25 cellular contexts compared by ENCODE assay signal in genomic region chr22:47017245-47017644, GRCh38.
"Had no signal": no experiment of that assay in that cellular context is flagged by ENCODE, and none has a peak within 500 bp of the region (broad histone marks: within the 10 kb centered on the region; RNA-seq: fewer than 3 reads in every experiment).

No MANE protein-coding gene starts in this region.

- H3K27me3 ChIP-seq: esophagus squamous epithelium, heart right ventricle, left lung, neural progenitor cell, ovary, right lobe of liver, tibial nerve, upper lobe of left lung, uterus had no signal

- H3K36me3 ChIP-seq: left lung, neural progenitor cell, ovary, right lobe of liver, thoracic aorta, uterus had no signal

- H3K9me3 Mint-ChIP-seq: effector memory CD8-positive, alpha-beta T cell; nephron had no signal

- DNase-seq: cortex of kidney; effector memory CD8-positive, alpha-beta T cell; erythroblast; esophagus squamous epithelium; foreskin melanocyte; glutamatergic neuron; heart right ventricle; hippocampal formation; left cardiac atrium; mesenchymal stem cell; midbrain; naive thymus-derived CD4-positive, alpha-beta T cell; nucleus accumbens; right lobe of liver; stimulated activated CD4-positive, alpha-beta T cell treated with anti-CD3 and anti-CD28 coated beads, Interleukin-4, amount 100 ng/mL, for 4 hours; stimulated activated naive CD8-positive, alpha-beta T cell treated with anti-CD3 and anti-CD28 coated beads, Interleukin-15, Interleukin-2, amounts not matched to agents 100 U/mL and 50 U/mL, for 24 hours; uterus had no signal

- H3K4me3 ChIP-seq: esophagus squamous epithelium, heart right ventricle, left lung, neural progenitor cell, ovary, right lobe of liver, thoracic aorta, tibial nerve, upper lobe of left lung, uterus had no signal

- H3K4me2 ChIP-seq: neural progenitor cell had no signal

- H3K27me3 Mint-ChIP-seq: effector memory CD8-positive, alpha-beta T cell; naive thymus-derived CD4-positive, alpha-beta T cell; stimulated activated memory B cell treated with anti-CD40 and anti-IgM and Interleukin-4, amounts not matched to agents 10 μg/mL and 1 μg/mL and 100 μg/mL, for 72 hours had no signal

- H3K9me3 ChIP-seq: esophagus squamous epithelium, heart right ventricle, left lung, ovary, right lobe of liver, thoracic aorta, tibial nerve, upper lobe of left lung, uterus had no signal

- H3K27ac Mint-ChIP-seq: naive thymus-derived CD4-positive, alpha-beta T cell; nephron; neural progenitor cell; stimulated activated memory B cell treated with anti-CD40 and anti-IgM and Interleukin-4, amounts not matched to agents 10 μg/mL and 1 μg/mL and 100 μg/mL, for 72 hours had no signal

- H3K4me3 Mint-ChIP-seq: effector memory CD8-positive, alpha-beta T cell; naive thymus-derived CD4-positive, alpha-beta T cell; nephron; neural progenitor cell; stimulated activated memory B cell treated with anti-CD40 and anti-IgM and Interleukin-4, amounts not matched to agents 10 μg/mL and 1 μg/mL and 100 μg/mL, for 72 hours had no signal

- ATAC-seq: effector memory CD8-positive, alpha-beta T cell; heart right ventricle; left cardiac atrium; left lung; naive thymus-derived CD4-positive, alpha-beta T cell; right lobe of liver; stimulated activated memory B cell treated with anti-CD40 and anti-IgM and Interleukin-4, amounts not matched to agents 10 μg/mL and 1 μg/mL and 100 μg/mL, for 72 hours; stimulated activated naive CD8-positive, alpha-beta T cell treated with anti-CD3 and anti-CD28 coated beads, Interleukin-15, Interleukin-2, amounts not matched to agents 100 U/mL and 50 U/mL, for 24 hours had no signal

- H3K4me1 ChIP-seq: left lung, neural progenitor cell, right lobe of liver, uterus had no signal

- H3K27ac ChIP-seq: esophagus squamous epithelium, heart right ventricle, left lung, neural progenitor cell, ovary, right lobe of liver, thoracic aorta, tibial nerve, upper lobe of left lung, uterus had no signal

- H3K4me1 Mint-ChIP-seq: nephron had no signal

- H2AFZ ChIP-seq: neural progenitor cell had no signal

- H3K9ac ChIP-seq: neural progenitor cell had no signal
